Comparison of ENCODE assay signal across 14 cellular contexts in genomic region chr5:34976347-34976746, GRCh38. TPM values are rescaled to one million over a fixed set of nuclear protein-coding genes. Genes with fewer than 3 reads are reported as not detected.
A peak's percentile ranks its signal among the peaks of the same experiment; 100 is the strongest.
DNase-seq lines count a peak whose midpoint lies in the region; ATAC-seq and TF ChIP-seq lines count a peak whose summit lies in the region.
"Had no signal": no experiment of that assay in that cellular context is flagged by ENCODE, and none has a peak within 500 bp of the region (broad histone marks: within the 10 kb centered on the region; RNA-seq: fewer than 3 reads in every experiment).

No MANE protein-coding gene starts in this region.

- H2BK12ac ChIP-seq in neuronal stem cell (ENCODE audit: low read length) = no peak overlapping the region

- H2BK120ac ChIP-seq in neuronal stem cell (ENCODE audit: low read depth, low read length) = no peak overlapping the region

- H3K18ac ChIP-seq in neuronal stem cell (ENCODE audit: low read length) = no peak overlapping the region

- CTCF ChIA-PET in WTC11 (lab: Charles Lee) = no interaction called here

- no peak overlapping the region for H3K14ac ChIP-seq in neuronal stem cell (ENCODE audit: low read length)

- DNase-seq in WTC11 (ENCODE audit: low spot score) = no peak
- DNase-seq in islet precursor cell = peak; percentile 66
- DNase-seq in neuronal stem cell (ENCODE audit: low spot score) = no peak
- DNase-seq in NCI-H2171 (lab: John Stamatoyannopoulos, UW) = no peak
- DNase-seq in left colon = no peak
- no peak for DNase-seq in NCI-H446 (lab: John Stamatoyannopoulos, UW)
- DNase-seq: BE2C; CD4-positive, alpha-beta memory T cell; DMS79; GOT3 had no signal

- H3K36me3 Mint-ChIP-seq in WTC11 = peaks cover 8% of the 10 kb centered on the region

- peaks cover 21% of the 10 kb centered on the region for H3K9me3 Mint-ChIP-seq in WTC11

- H3K27ac Mint-ChIP-seq in WTC11 = no peak overlapping the region
- H3K27ac Mint-ChIP-seq: CD4-positive, alpha-beta memory T cell; IgD-negative memory B cell had no signal

- no peak overlapping the region for H4K91ac ChIP-seq in neuronal stem cell (ENCODE audit: low read depth, low read length, poor library complexity)

- H3K9me3 ChIP-seq in neuronal stem cell (replicated peaks in 1 of 2; ENCODE audit: control insufficient read depth in 2 of 2, insufficient read depth in 1 of 2, low read depth in 1 of 2, low read length in 2 of 2) = no peaks in the 10 kb centered on the region
- H3K9me3 ChIP-seq: A549, BE2C had no signal

- H3K27ac ChIP-seq in neuronal stem cell (replicated peaks; ENCODE audit: low read length) = no peak overlapping the region
- H3K27ac ChIP-seq: A549, C4-2B had no signal

- no peak overlapping the region for H2BK15ac ChIP-seq in neuronal stem cell (ENCODE audit: low read length)

- POLR2A ChIA-PET in WTC11 (lab: Charles Lee) = no interaction called here

- H3K79me1 ChIP-seq in neuronal stem cell (ENCODE audit: low read depth, low read length) = no peaks in the 10 kb centered on the region

- H3K27me3 ChIP-seq in neuronal stem cell (ENCODE audit: control insufficient read depth in 3 of 3, insufficient read depth in 3 of 3, low read depth in 1 of 3, low read length in 3 of 3) = no peaks in the 10 kb centered on the region

- H3K4me3 Mint-ChIP-seq in WTC11 = no peak overlapping the region
- H3K4me3 Mint-ChIP-seq: CD4-positive, alpha-beta memory T cell; IgD-negative memory B cell had no signal

- H3K4me2 ChIP-seq in neuronal stem cell (ENCODE audit: insufficient read depth, low read length, poor library complexity, severe bottlenecking) = no peak overlapping the region
- H3K4me2 ChIP-seq: A549 had no signal

- no peak overlapping the region for H3K4me3 ChIP-seq in neuronal stem cell (ENCODE audit: low read length in 2 of 2)
- H3K4me3 ChIP-seq: A549 had no signal

- H2AK5ac ChIP-seq in neuronal stem cell (ENCODE audit: low read depth, low read length) = no peak overlapping the region

- H3K36me3 ChIP-seq in neuronal stem cell (replicated peaks in 1 of 2; ENCODE audit: control insufficient read depth in 2 of 2, insufficient read depth in 2 of 2, low read length in 2 of 2) = no peaks in the 10 kb centered on the region
- H3K36me3 ChIP-seq: BE2C had no signal

- H3K23ac ChIP-seq in neuronal stem cell (ENCODE audit: low read depth, low read length, poor library complexity) = no peak overlapping the region

- peak; percentile 47 for ATAC-seq in WTC11
- no peak for ATAC-seq in left colon
- ATAC-seq in HG02623 (IDR thresholded peaks at IDR 0.05; ENCODE audit: unreplicated experiment) = no peak
- ATAC-seq: A549 had no signal

- WGBS in neuronal stem cell (ENCODE audit: extremely low coverage in 2 of 2, insufficient read length in 2 of 2, insufficient replicate concordance in 1 of 2), 2 donors = no CpG with 5 or more reads among the region's 5 CpGs

- peak overlapping the region; percentile 55 for H2AFZ ChIP-seq in neuronal stem cell (ENCODE audit: low read length)

- peaks cover 4% of the 10 kb centered on the region in 2 donors for H3K4me1 ChIP-seq in neuronal stem cell (ENCODE audit: control insufficient read depth in 2 of 2, insufficient read depth in 1 of 2, low read depth in 1 of 2, low read length in 2 of 2)
- H3K4me1 ChIP-seq: A549, BE2C had no signal

- no peak overlapping the region for H3K4ac ChIP-seq in neuronal stem cell (ENCODE audit: low read length)

- intact Hi-C loops in left colon (cut with DNase I, micrococcal nuclease) = no loop called here

- no peak for TF ChIP-seq CTCF in WTC11 (IDR thresholded peaks at IDR 0.05)

- no peaks in the 10 kb centered on the region for H3K27me3 Mint-ChIP-seq in WTC11 (ENCODE audit: low read depth)

- H2BK5ac ChIP-seq in neuronal stem cell (ENCODE audit: low read length) = no peak overlapping the region

- peaks cover 8% of the 10 kb centered on the region for H3K4me1 Mint-ChIP-seq in WTC11
- H3K4me1 Mint-ChIP-seq: CD4-positive, alpha-beta memory T cell had no signal

- H4K8ac ChIP-seq in neuronal stem cell (ENCODE audit: low read depth, low read length) = no peak overlapping the region

- no peak overlapping the region for H3K9ac ChIP-seq in neuronal stem cell (ENCODE audit: low read depth, low read length, poor library complexity)

TF ChIP-seq in WTC11, 78 proteins besides CTCF, POLR2A, EP300 and RAD21 (continues in another document):
- TF ChIP-seq, protein P1, sequence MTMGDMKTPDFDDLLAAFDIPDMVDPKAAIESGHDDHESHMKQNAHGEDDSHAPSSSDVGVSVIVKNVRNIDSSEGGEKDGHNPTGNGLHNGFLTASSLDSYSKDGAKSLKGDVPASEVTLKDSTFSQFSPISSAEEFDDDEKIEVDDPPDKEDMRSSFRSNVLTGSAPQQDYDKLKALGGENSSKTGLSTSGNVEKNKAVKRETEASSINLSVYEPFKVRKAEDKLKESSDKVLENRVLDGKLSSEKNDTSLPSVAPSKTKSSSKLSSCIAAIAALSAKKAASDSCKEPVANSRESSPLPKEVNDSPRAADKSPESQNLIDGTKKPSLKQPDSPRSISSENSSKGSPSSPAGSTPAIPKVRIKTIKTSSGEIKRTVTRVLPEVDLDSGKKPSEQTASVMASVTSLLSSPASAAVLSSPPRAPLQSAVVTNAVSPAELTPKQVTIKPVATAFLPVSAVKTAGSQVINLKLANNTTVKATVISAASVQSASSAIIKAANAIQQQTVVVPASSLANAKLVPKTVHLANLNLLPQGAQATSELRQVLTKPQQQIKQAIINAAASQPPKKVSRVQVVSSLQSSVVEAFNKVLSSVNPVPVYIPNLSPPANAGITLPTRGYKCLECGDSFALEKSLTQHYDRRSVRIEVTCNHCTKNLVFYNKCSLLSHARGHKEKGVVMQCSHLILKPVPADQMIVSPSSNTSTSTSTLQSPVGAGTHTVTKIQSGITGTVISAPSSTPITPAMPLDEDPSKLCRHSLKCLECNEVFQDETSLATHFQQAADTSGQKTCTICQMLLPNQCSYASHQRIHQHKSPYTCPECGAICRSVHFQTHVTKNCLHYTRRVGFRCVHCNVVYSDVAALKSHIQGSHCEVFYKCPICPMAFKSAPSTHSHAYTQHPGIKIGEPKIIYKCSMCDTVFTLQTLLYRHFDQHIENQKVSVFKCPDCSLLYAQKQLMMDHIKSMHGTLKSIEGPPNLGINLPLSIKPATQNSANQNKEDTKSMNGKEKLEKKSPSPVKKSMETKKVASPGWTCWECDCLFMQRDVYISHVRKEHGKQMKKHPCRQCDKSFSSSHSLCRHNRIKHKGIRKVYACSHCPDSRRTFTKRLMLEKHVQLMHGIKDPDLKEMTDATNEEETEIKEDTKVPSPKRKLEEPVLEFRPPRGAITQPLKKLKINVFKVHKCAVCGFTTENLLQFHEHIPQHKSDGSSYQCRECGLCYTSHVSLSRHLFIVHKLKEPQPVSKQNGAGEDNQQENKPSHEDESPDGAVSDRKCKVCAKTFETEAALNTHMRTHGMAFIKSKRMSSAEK (CRISPR knock-in tag; IDR thresholded peaks at IDR 0.05; ENCODE audit: borderline replicate concordance) = no peak
- TF ChIP-seq ZNF425 (CRISPR knock-in tag; conservative IDR thresholded peaks at IDR 0.05) (no peak), EMX1 (CRISPR knock-in tag; IDR thresholded peaks at IDR 0.05) (no peak), E2F4 (CRISPR knock-in tag; IDR thresholded peaks at IDR 0.05; ENCODE audit: borderline replicate concordance, low read depth) (no peak), NR1H2 (CRISPR knock-in tag; IDR thresholded peaks at IDR 0.05) (no peak), KAT7 (CRISPR knock-in tag; IDR thresholded peaks at IDR 0.05; ENCODE audit: borderline replicate concordance) (no peak), SOX15 (CRISPR knock-in tag; IDR thresholded peaks at IDR 0.05) (no peak)
- TF ChIP-seq, protein P2, sequence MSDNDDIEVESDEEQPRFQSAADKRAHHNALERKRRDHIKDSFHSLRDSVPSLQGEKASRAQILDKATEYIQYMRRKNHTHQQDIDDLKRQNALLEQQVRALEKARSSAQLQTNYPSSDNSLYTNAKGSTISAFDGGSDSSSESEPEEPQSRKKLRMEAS (CRISPR knock-in tag; IDR thresholded peaks at IDR 0.05) = no peak
- TF ChIP-seq, protein P3, sequence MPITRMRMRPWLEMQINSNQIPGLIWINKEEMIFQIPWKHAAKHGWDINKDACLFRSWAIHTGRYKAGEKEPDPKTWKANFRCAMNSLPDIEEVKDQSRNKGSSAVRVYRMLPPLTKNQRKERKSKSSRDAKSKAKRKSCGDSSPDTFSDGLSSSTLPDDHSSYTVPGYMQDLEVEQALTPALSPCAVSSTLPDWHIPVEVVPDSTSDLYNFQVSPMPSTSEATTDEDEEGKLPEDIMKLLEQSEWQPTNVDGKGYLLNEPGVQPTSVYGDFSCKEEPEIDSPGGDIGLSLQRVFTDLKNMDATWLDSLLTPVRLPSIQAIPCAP (CRISPR knock-in tag; IDR thresholded peaks at IDR 0.05) = no peak

RNA-seq across cellular contexts. Expression of gene DNAJC21, which starts 47.0 kb away (rescaled TPM):
- 48.7 to 62.5 TPM (median 49.6 TPM) in 3 replicates for total RNA-seq in WTC11 (2021)
- polyA plus RNA-seq in neuronal stem cell (2013, experiment 1 of 2) = 39.7 TPM
- polyA plus RNA-seq in neuronal stem cell (2013, experiment 2 of 2) = 39.9 TPM
- total RNA-seq in left colon = 10 to 100 TPM; 37.9 to 40.0 TPM
